1 cellular context compared by ENCODE assay signal in the genomic region with DNA sequence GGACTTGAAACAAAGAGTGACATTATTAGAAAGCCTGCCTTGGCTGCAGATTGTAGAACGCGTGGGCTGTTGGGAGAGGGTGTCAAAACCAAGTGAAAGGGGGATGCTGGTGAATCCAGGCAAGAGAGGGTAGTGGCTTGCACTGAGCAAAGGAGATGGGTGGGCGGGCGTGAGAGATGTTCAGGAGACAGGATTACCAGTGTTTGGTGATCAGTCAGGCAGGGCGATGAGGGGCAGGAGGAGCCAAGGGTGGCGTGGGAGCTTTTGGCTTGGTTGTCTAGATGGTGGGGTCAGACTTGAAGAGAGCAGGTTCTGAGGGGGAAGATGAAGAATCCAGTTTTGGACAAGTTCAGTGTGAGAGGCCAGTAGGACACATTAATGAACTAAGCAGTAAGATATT.
TF ChIP-seq lines count a peak whose summit lies in the region.

No MANE protein-coding gene starts in this region.

TF ChIP-seq in HepG2, 621 proteins besides CTCF, POLR2A, EP300 and RAD21:
- TF ChIP-seq MAFK (conservative IDR thresholded peaks at IDR 0.05 in 1 of 2, IDR thresholded peaks at IDR 0.05 in 1 of 2; ENCODE audit: low read length in 2 of 2) (no peak), HOXA5 (CRISPR knock-in tag; IDR thresholded peaks at IDR 0.05) (no peak), CHD2 (IDR thresholded peaks at IDR 0.05; ENCODE audit: low read depth, low read length) (no peak)
- TF ChIP-seq, protein P1, sequence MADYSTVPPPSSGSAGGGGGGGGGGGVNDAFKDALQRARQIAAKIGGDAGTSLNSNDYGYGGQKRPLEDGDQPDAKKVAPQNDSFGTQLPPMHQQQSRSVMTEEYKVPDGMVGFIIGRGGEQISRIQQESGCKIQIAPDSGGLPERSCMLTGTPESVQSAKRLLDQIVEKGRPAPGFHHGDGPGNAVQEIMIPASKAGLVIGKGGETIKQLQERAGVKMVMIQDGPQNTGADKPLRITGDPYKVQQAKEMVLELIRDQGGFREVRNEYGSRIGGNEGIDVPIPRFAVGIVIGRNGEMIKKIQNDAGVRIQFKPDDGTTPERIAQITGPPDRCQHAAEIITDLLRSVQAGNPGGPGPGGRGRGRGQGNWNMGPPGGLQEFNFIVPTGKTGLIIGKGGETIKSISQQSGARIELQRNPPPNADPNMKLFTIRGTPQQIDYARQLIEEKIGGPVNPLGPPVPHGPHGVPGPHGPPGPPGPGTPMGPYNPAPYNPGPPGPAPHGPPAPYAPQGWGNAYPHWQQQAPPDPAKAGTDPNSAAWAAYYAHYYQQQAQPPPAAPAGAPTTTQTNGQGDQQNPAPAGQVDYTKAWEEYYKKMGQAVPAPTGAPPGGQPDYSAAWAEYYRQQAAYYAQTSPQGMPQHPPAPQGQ (CRISPR knock-in tag; IDR thresholded peaks at IDR 0.05; ENCODE audit: borderline replicate concordance) = no peak
